8 cellular contexts compared by ENCODE assay signal in genomic region chr4:93764647-93765246, GRCh38.
A peak's percentile ranks its signal among the peaks of the same experiment; 100 is the strongest.
DNase-seq lines count a peak whose midpoint lies in the region; ATAC-seq and TF ChIP-seq lines count a peak whose summit lies in the region.

No MANE protein-coding gene starts in this region.

- no peak overlapping the region for H3K27ac ChIP-seq in right atrium auricular region
- no peak overlapping the region for H3K27ac ChIP-seq in tibial nerve

- no peak overlapping the region for H3K27ac Mint-ChIP-seq in activated CD8-positive, alpha-beta T cell treated with anti-CD3 and anti-CD28 coated beads for 36 hours

- H3K9me3 Mint-ChIP-seq in activated CD8-positive, alpha-beta T cell treated with anti-CD3 and anti-CD28 coated beads for 36 hours, result no peaks in the 10 kb centered on the region

- no peak for TF ChIP-seq POLR2A in tibial nerve (IDR thresholded peaks at IDR 0.05)

- ATAC-seq in Right ventricle myocardium superior (ENCODE audit: poor library complexity), result no peak
- peak; percentile 62 for ATAC-seq in HG02588 (IDR thresholded peaks at IDR 0.05; ENCODE audit: unreplicated experiment)
- ATAC-seq in activated CD8-positive, alpha-beta T cell treated with anti-CD3 and anti-CD28 coated beads for 36 hours, result no peak

- H3K27me3 Mint-ChIP-seq in activated CD8-positive, alpha-beta T cell treated with anti-CD3 and anti-CD28 coated beads for 36 hours, result no peaks in the 10 kb centered on the region

- H3K4me1 Mint-ChIP-seq in activated CD8-positive, alpha-beta T cell treated with anti-CD3 and anti-CD28 coated beads for 36 hours (ENCODE audit: low read depth), result no peaks in the 10 kb centered on the region

- H3K27me3 ChIP-seq in right atrium auricular region, result no peaks in the 10 kb centered on the region
- H3K27me3 ChIP-seq in tibial nerve, result no peaks in the 10 kb centered on the region

- intact Hi-C loops in Right ventricle myocardium superior (cut with DNase I), result no loop called here
- intact Hi-C loops in activated CD8-positive, alpha-beta T cell treated with anti-CD3 and anti-CD28 coated beads for 36 hours (cut with micrococcal nuclease), result no loop called here

- no peak for DNase-seq in right atrium auricular region (ENCODE audit: low spot score)
- DNase-seq in Right ventricle myocardium superior, result no peak
- DNase-seq in NCI-H146 (lab: John Stamatoyannopoulos, UW), result peak; percentile 11
- DNase-seq in activated CD8-positive, alpha-beta T cell treated with anti-CD3 and anti-CD28 coated beads for 36 hours, result peak; percentile 21
- DNase-seq in inferior parietal cortex (ENCODE audit: extremely low spot score), result peak; percentile 86
- peak in 1 of 2 donors; percentile 65 for DNase-seq in tibial nerve (ENCODE audit: low spot score in 2 of 2)
- DNase-seq in GDM1 (lab: John Stamatoyannopoulos, UW), result no peak

- WGBS in tibial nerve, 2 donors, result 3% methylated on average over 5 of the region's 5 CpGs

- TF ChIP-seq CTCF in right atrium auricular region (IDR thresholded peaks at IDR 0.05) (peak; percentile 44 to 80), tibial nerve (IDR thresholded peaks at IDR 0.05) (peak; percentile 60 to 72 (median 68))
- peak; percentile 71 for TF ChIP-seq CTCF in activated CD8-positive, alpha-beta T cell treated with anti-CD3 and anti-CD28 coated beads for 36 hours (IDR thresholded peaks at IDR 0.05)

- no peak overlapping the region for H3K4me3 ChIP-seq in right atrium auricular region
- H3K4me3 ChIP-seq in tibial nerve, result no peak overlapping the region

- H3K36me3 ChIP-seq in right atrium auricular region (no peaks in the 10 kb centered on the region), tibial nerve (no peaks in the 10 kb centered on the region)

- H3K4me1 ChIP-seq in right atrium auricular region, result no peaks in the 10 kb centered on the region
- peaks cover 0 to 7% (median 0%) of the 10 kb centered on the region in 4 donors for H3K4me1 ChIP-seq in tibial nerve

- H3K4me3 Mint-ChIP-seq in activated CD8-positive, alpha-beta T cell treated with anti-CD3 and anti-CD28 coated beads for 36 hours, result no peak overlapping the region

- no peaks in the 10 kb centered on the region for H3K9me3 ChIP-seq in right atrium auricular region
- no peaks in the 10 kb centered on the region for H3K9me3 ChIP-seq in tibial nerve

- CTCF ChIA-PET in activated CD8-positive, alpha-beta T cell treated with anti-CD3 and anti-CD28 coated beads for 36 hours (lab: Charles Lee), result interaction anchor here (1.0 kb wide), 2 partner anchors 9 to 17 kb away, joined by 3 to 4 read pairs; no protein-coding TSS in a partner anchor

- H3K36me3 Mint-ChIP-seq in activated CD8-positive, alpha-beta T cell treated with anti-CD3 and anti-CD28 coated beads for 36 hours (ENCODE audit: low read depth), result no peaks in the 10 kb centered on the region

- TF ChIP-seq EP300 in tibial nerve (IDR thresholded peaks at IDR 0.05), result no peak

- POLR2A ChIA-PET in activated CD8-positive, alpha-beta T cell treated with anti-CD3 and anti-CD28 coated beads for 36 hours (lab: Charles Lee), result no interaction called here

Comparison
In these comparisons a context has a peak if more than half of its experiments do, and no peak if none do; other contexts are left out.
1. DNase-seq: peak in NCI-H146 (single experiment), activated CD8-positive, alpha-beta T cell treated with anti-CD3 and anti-CD28 coated beads for 36 hours (single experiment) and inferior parietal cortex (single experiment); none in right atrium auricular region (single experiment), Right ventricle myocardium superior (single experiment) and GDM1 (single experiment).
2. Peak in every context shown above with its lines, with median percentiles within 50 percentile points of each other: CTCF ChIP-seq.